Comparison of ENCODE assay signal across 8 cellular contexts in genomic region chr3:130892759-130893239, GRCh38. TPM values are rescaled to one million over a fixed set of nuclear protein-coding genes. Genes with fewer than 3 reads are reported as not detected.
DNase-seq lines count a peak whose midpoint lies in the region; ATAC-seq and TF ChIP-seq lines count a peak whose summit lies in the region.

No MANE protein-coding gene starts in this region.

- H3K4me3 Mint-ChIP-seq in CD4-positive, alpha-beta memory T cell, result peak overlapping the region; percentile 95 to 99 (median 98)
- H3K4me3 Mint-ChIP-seq in activated CD4-positive, alpha-beta memory T cell treated with anti-CD3 and anti-CD28 coated beads for 36 hours, result peak overlapping the region; percentile 95
- peak overlapping the region; percentile 95 for H3K4me3 Mint-ChIP-seq in endothelial cell (ENCODE audit: unreplicated experiment)

- peak; percentile 75 to 80 (median 76) for DNase-seq in CD4-positive, alpha-beta memory T cell
- DNase-seq in NCI-H748 (lab: John Stamatoyannopoulos, UW; ENCODE audit: unreplicated experiment), result peak; percentile 75
- peak; percentile 69 for DNase-seq in activated CD4-positive, alpha-beta memory T cell treated with anti-CD3 and anti-CD28 coated beads for 36 hours
- DNase-seq in endothelial cell (ENCODE audit: low spot score), result peak; percentile 59
- peak; percentile 88 for DNase-seq in midbrain (lab: John Stamatoyannopoulos, UW)
- DNase-seq in stimulated activated CD8-positive, alpha-beta memory T cell treated with anti-CD3 and anti-CD28 coated beads, Interleukin-4, amount 100 ng/mL, for 24 hours (ENCODE audit: low read depth), result peak; percentile 26

- peaks cover 27 to 47% (median 32%) of the 10 kb centered on the region in 4 donors for H3K4me1 Mint-ChIP-seq in CD4-positive, alpha-beta memory T cell
- H3K4me1 Mint-ChIP-seq in activated CD4-positive, alpha-beta memory T cell treated with anti-CD3 and anti-CD28 coated beads for 36 hours (ENCODE audit: low read depth), result peaks cover 35% of the 10 kb centered on the region
- H3K4me1 Mint-ChIP-seq in endothelial cell (ENCODE audit: unreplicated experiment), result peaks cover 24% of the 10 kb centered on the region

- peak overlapping the region; percentile 99 to 100 (median 100) for H3K27ac Mint-ChIP-seq in CD4-positive, alpha-beta memory T cell
- peak overlapping the region; percentile 99 for H3K27ac Mint-ChIP-seq in activated CD4-positive, alpha-beta memory T cell treated with anti-CD3 and anti-CD28 coated beads for 36 hours
- peak overlapping the region; percentile 95 for H3K27ac Mint-ChIP-seq in endothelial cell (ENCODE audit: unreplicated experiment)

- H3K9me3 Mint-ChIP-seq in CD4-positive, alpha-beta memory T cell, result peaks cover 0 to 1% (median 0%) of the 10 kb centered on the region in 8 donors
- H3K9me3 Mint-ChIP-seq in activated CD4-positive, alpha-beta memory T cell treated with anti-CD3 and anti-CD28 coated beads for 36 hours, result no peaks in the 10 kb centered on the region
- no peaks in the 10 kb centered on the region for H3K9me3 Mint-ChIP-seq in endothelial cell (ENCODE audit: unreplicated experiment)

- peak overlapping the region; percentile 99 for H3K27ac ChIP-seq in CD4-positive, alpha-beta memory T cell (ENCODE audit: low read depth, low read length)

- CTCF ChIA-PET in CD4-positive, alpha-beta memory T cell (lab: Charles Lee; ENCODE audit: partially characterized antibody), result interaction anchor here (0.9 to 5.6 kb wide), 22 partner anchors 21 to 611 kb away, joined by 3 to 65 read pairs (median 4); partner anchors contain the start of genes ASTE1, NEK11, NUDT16 and PIK3R4
- CTCF ChIA-PET in activated CD4-positive, alpha-beta memory T cell treated with anti-CD3 and anti-CD28 coated beads for 36 hours (lab: Charles Lee), result interaction anchor here (0.7 to 6.5 kb wide), 36 partner anchors 12 to 617 kb away, joined by 3 to 114 read pairs (median 4); partner anchors contain the start of genes ASTE1, NEK11, NUDT16 and PIK3R4

- no peaks in the 10 kb centered on the region for H3K9me3 ChIP-seq in CD4-positive, alpha-beta memory T cell (ENCODE audit: control insufficient read depth in 1 of 2, low read length in 2 of 2)

- ATAC-seq in GM19452 (IDR thresholded peaks at IDR 0.05; ENCODE audit: unreplicated experiment) (peak; percentile 35), HG03575 (IDR thresholded peaks at IDR 0.05; ENCODE audit: extremely low read depth, insufficient number of reproducible peaks, low FRiP score, unreplicated experiment) (peak; percentile 36)

- no peaks in the 10 kb centered on the region for H3K36me3 ChIP-seq in CD4-positive, alpha-beta memory T cell (ENCODE audit: insufficient read depth, low read length)

- no peaks in the 10 kb centered on the region for H3K27me3 ChIP-seq in CD4-positive, alpha-beta memory T cell (ENCODE audit: insufficient read depth, low read length)

- peak; percentile 77 for TF ChIP-seq CTCF in endothelial cell (IDR thresholded peaks at IDR 0.05; ENCODE audit: unreplicated experiment)

- POLR2A ChIA-PET in CD4-positive, alpha-beta memory T cell (lab: Charles Lee; ENCODE audit: partially characterized antibody), result interaction anchor here (1.0 to 3.0 kb wide), 9 partner anchors 13 to 1525 kb away, joined by 3 to 40 read pairs (median 5); partner anchors contain the start of genes ASTE1, DNAJC13, NEK11 and PIK3R4
- POLR2A ChIA-PET in activated CD4-positive, alpha-beta memory T cell treated with anti-CD3 and anti-CD28 coated beads for 36 hours (lab: Charles Lee), result interaction anchor here (0.6 to 3.8 kb wide), 9 partner anchors 10 to 150 kb away, joined by 3 to 28 read pairs (median 5); partner anchors contain the start of genes ASTE1, NEK11 and PIK3R4

- peaks cover 0 to 1% of the 10 kb centered on the region in 2 donors for H3K27me3 Mint-ChIP-seq in CD4-positive, alpha-beta memory T cell
- H3K27me3 Mint-ChIP-seq in activated CD4-positive, alpha-beta memory T cell treated with anti-CD3 and anti-CD28 coated beads for 36 hours, result no peaks in the 10 kb centered on the region
- peaks cover 5% of the 10 kb centered on the region for H3K27me3 Mint-ChIP-seq in endothelial cell (ENCODE audit: unreplicated experiment)

- H3K36me3 Mint-ChIP-seq in CD4-positive, alpha-beta memory T cell, result peaks cover 0 to 10% of the 10 kb centered on the region in 2 donors
- H3K36me3 Mint-ChIP-seq in activated CD4-positive, alpha-beta memory T cell treated with anti-CD3 and anti-CD28 coated beads for 36 hours, result peaks cover 6% of the 10 kb centered on the region
- H3K36me3 Mint-ChIP-seq in endothelial cell (ENCODE audit: low read depth, unreplicated experiment), result no peaks in the 10 kb centered on the region

- intact Hi-C loops in CD4-positive, alpha-beta memory T cell (cut with micrococcal nuclease), result loop anchor here (1.0 to 5.0 kb wide), 10 partner anchors 14 to 1830 kb away; partner anchors contain the start of genes ASTE1, DNAJC13, IFT122 and NEK11
- intact Hi-C loops in activated CD4-positive, alpha-beta memory T cell treated with anti-CD3 and anti-CD28 coated beads for 36 hours (cut with micrococcal nuclease), result loop anchor here (1.0 to 5.0 kb wide), 8 partner anchors 42 to 616 kb away; partner anchors contain the start of genes ASTE1, MRPL3, NEK11 and NUDT16

- H3K4me1 ChIP-seq in CD4-positive, alpha-beta memory T cell (ENCODE audit: insufficient read depth, low read length), result peaks cover 28% of the 10 kb centered on the region

- peak overlapping the region; percentile 79 to 99 for H3K4me3 ChIP-seq in CD4-positive, alpha-beta memory T cell (ENCODE audit: low read length in 2 of 2)

RNA-seq across cellular contexts. Expression of gene ATP2C1, which starts 1.1 kb away (rescaled TPM):
- 10 to 100 TPM; 56.3 to 57.3 TPM for total RNA-seq in CD4-positive, alpha-beta memory T cell
- 10 to 100 TPM; 12.0 to 12.7 TPM for polyA plus RNA-seq in CD4-positive, alpha-beta memory T cell
- 10 to 100 TPM; 49.8 to 53.2 TPM for total RNA-seq in activated CD4-positive, alpha-beta memory T cell treated with anti-CD3 and anti-CD28 coated beads for 36 hours
- 102 TPM for total RNA-seq in endothelial cell (ENCODE audit: unreplicated experiment)

Comparison
In these comparisons a context has a peak if more than half of its experiments do, and no peak if none do; other contexts are left out.
1. Peak in every context shown above with its lines: DNase-seq, ATAC-seq, H3K4me3 ChIP-seq and H3K27ac ChIP-seq.
2. DNase-seq: peak in every context shown above with its lines; median percentile 88 in midbrain; 76 in CD4-positive, alpha-beta memory T cell; 75 in NCI-H748; 69 in activated CD4-positive, alpha-beta memory T cell treated with anti-CD3 and anti-CD28 coated beads for 36 hours; 59 in endothelial cell; 26 in stimulated activated CD8-positive, alpha-beta memory T cell treated with anti-CD3 and anti-CD28 coated beads, Interleukin-4, amount 100 ng/mL, for 24 hours.